In the genomic region with DNA sequence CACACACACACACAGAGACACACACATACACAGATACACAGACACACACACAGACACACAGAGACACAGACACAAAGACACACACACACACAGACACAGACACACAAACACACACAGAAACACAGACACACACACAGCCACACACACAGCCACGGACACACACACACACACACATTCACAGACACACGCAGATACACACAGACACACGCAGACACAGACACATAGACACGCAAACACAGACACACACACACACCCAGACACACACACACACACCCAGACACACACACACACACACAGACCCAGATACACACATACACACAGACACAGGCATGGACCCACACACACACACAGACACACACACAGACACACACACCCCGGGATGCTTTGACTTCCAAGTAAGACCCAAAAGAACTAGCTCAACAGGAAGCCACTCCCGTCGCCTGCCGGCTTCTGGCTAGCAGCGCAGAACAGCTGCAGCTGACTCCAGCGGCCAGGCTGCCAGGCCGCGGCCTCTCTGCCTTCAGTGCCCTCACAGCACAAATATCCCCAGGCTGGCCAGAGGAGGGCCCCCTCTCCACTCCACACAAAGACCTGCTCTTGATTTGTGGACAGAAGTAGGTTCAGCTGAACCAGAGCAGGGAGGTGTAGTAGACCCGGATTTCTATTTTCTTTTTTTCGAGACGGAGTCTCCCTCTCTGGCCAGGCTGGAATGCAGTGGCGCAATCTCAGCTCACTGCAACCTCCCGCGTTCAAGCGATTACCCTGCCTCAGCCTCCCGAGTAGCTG, we compare ENCODE assay signal across 8 cellular contexts. TPM values are rescaled to one million over a fixed set of nuclear protein-coding genes. Genes with fewer than 3 reads are reported as not detected.
A peak's percentile ranks its signal among the peaks of the same experiment; 100 is the strongest.
DNase-seq lines count a peak whose midpoint lies in the region; ATAC-seq, FAIRE-seq and TF ChIP-seq lines count a peak whose summit lies in the region.

No MANE protein-coding gene starts in this region.

- H3K4me3 Mint-ChIP-seq in activated T-cell treated with anti-CD3 and anti-CD28 coated beads, Interleukin-2, amount 50 U/mL, for 72 hours, result no peak overlapping the region
- H3K4me3 Mint-ChIP-seq in nephron, result no peak overlapping the region

- H3K4me1 ChIP-seq in stomach, result peaks cover 8 to 13% (median 9%) of the 10 kb centered on the region in 4 donors

- no peak for TF ChIP-seq EP300 in stomach (IDR thresholded peaks at IDR 0.05)

- FAIRE-seq in G401.6 (lab: Jason Lieb, UNC), result peak; percentile 94

- H3K27ac Mint-ChIP-seq in activated T-cell treated with anti-CD3 and anti-CD28 coated beads, Interleukin-2, amount 50 U/mL, for 72 hours, result no peak overlapping the region
- H3K27ac Mint-ChIP-seq in nephron, result no peak overlapping the region

- intact Hi-C loops in stomach (cut with DNase I; ENCODE audit: low total_unique reads), result loop anchor here (10.0 kb wide), 1 partner anchor 66 kb away; no protein-coding TSS in a partner anchor

- H3K27me3 ChIP-seq in stomach, result peaks cover 0 to 5% (median 0%) of the 10 kb centered on the region in 3 donors

- ATAC-seq in activated T-cell treated with anti-CD3 and anti-CD28 coated beads, Interleukin-2, amount 50 U/mL, for 72 hours (replicated peaks in 1 of 2), result peak; percentile 96 to 98
- ATAC-seq in HG03469 (IDR thresholded peaks at IDR 0.05; ENCODE audit: unreplicated experiment), result no peak

- no peaks in the 10 kb centered on the region for H3K36me3 Mint-ChIP-seq in activated T-cell treated with anti-CD3 and anti-CD28 coated beads, Interleukin-2, amount 50 U/mL, for 72 hours (ENCODE audit: insufficient read depth in 2 of 2)
- no peaks in the 10 kb centered on the region for H3K36me3 Mint-ChIP-seq in nephron (ENCODE audit: low read depth)

- H3K27ac ChIP-seq in KOPT-K1 (ENCODE audit: low read depth, low read length, poor library complexity, severe bottlenecking) (peak overlapping the region; percentile 48), stomach (peak overlapping the region; percentile 24 to 64 (median 45))

- TF ChIP-seq CTCF in nephron (IDR thresholded peaks at IDR 0.05; ENCODE audit: unreplicated experiment in 3 of 3) (peak; percentile 74 to 80 (median 78)), stomach (IDR thresholded peaks at IDR 0.05) (peak in 5 of 7 experiments; percentile 70 to 90 (median 85))

- H3K27me3 Mint-ChIP-seq in activated T-cell treated with anti-CD3 and anti-CD28 coated beads, Interleukin-2, amount 50 U/mL, for 72 hours (ENCODE audit: low read depth), result no peaks in the 10 kb centered on the region
- H3K27me3 Mint-ChIP-seq in nephron (ENCODE audit: low read depth), result no peaks in the 10 kb centered on the region

- no peaks in the 10 kb centered on the region for H3K9me3 Mint-ChIP-seq in activated T-cell treated with anti-CD3 and anti-CD28 coated beads, Interleukin-2, amount 50 U/mL, for 72 hours
- H3K9me3 Mint-ChIP-seq in nephron, result no peaks in the 10 kb centered on the region

- TF ChIP-seq POLR2A in stomach (IDR thresholded peaks at IDR 0.05), result no peak

- WGBS in stomach, 5 donors, result 12 to 19% (median 16%) methylated on average over 17 to 20 of the region's 20 CpGs

- no peak overlapping the region for H3K4me3 ChIP-seq in stomach

- H3K9me3 ChIP-seq in KOPT-K1 (ENCODE audit: insufficient read depth, low read length, poor library complexity, severe bottlenecking), result no peaks in the 10 kb centered on the region
- no peaks in the 10 kb centered on the region for H3K9me3 ChIP-seq in stomach

- no peaks in the 10 kb centered on the region for H3K36me3 ChIP-seq in KOPT-K1 (ENCODE audit: insufficient read depth, low read length)
- H3K36me3 ChIP-seq in stomach, result no peaks in the 10 kb centered on the region

- DNase-seq in RKO (ENCODE audit: low spot score) (peak; percentile 90), fibroblast of peridontal ligament (ENCODE audit: extremely low read depth) (peak; percentile 92), stomach (peak; percentile 92)
- DNase-seq in activated T-cell treated with anti-CD3 and anti-CD28 coated beads, Interleukin-2, amount 50 U/mL, for 72 hours, result peak; percentile 82 to 84

- peaks cover under 1% of the 10 kb centered on the region for H3K4me1 Mint-ChIP-seq in activated T-cell treated with anti-CD3 and anti-CD28 coated beads, Interleukin-2, amount 50 U/mL, for 72 hours (ENCODE audit: low read depth)
- peaks cover 1% of the 10 kb centered on the region for H3K4me1 Mint-ChIP-seq in nephron

RNA-seq across cellular contexts. Expression of a gene that starts 6.0 kb away (rescaled TPM):
- under 1 TPM; 0.60 to 0.89 TPM for total RNA-seq in activated T-cell treated with anti-CD3 and anti-CD28 coated beads, Interleukin-2, amount 50 U/mL, for 72 hours
- 1 to 10 TPM in 1 of 5 donors, under 1 TPM in 1, not detected in 3; 0.45 to 2.0 TPM for total RNA-seq in stomach
- polyA plus RNA-seq in stomach, result 1 to 10 TPM in 1 of 3 donors, under 1 TPM in 2; 0.43 to 1.2 (median 0.93) TPM

RNA-seq across cellular contexts. Expression of a gene that starts 9.6 kb away (rescaled TPM):
- 1 to 10 TPM; 3.4 to 4.7 TPM for total RNA-seq in activated T-cell treated with anti-CD3 and anti-CD28 coated beads, Interleukin-2, amount 50 U/mL, for 72 hours
- 1 to 10 TPM in 4 of 5 donors, not detected in 1; 1.4 to 6.6 (median 2.9) TPM for total RNA-seq in stomach
- 1 to 10 TPM in 2 of 3 donors, under 1 TPM in 1; 0.75 to 3.2 (median 2.4) TPM for polyA plus RNA-seq in stomach

RNA-seq across cellular contexts. Expression of a gene that starts 23.2 kb away (rescaled TPM):
- under 1 TPM in 1 of 2 donors, not detected in 1; 0.26 TPM for total RNA-seq in activated T-cell treated with anti-CD3 and anti-CD28 coated beads, Interleukin-2, amount 50 U/mL, for 72 hours
- not detected for total RNA-seq in stomach
- polyA plus RNA-seq in stomach, result under 1 TPM in 1 of 3 donors, not detected in 2; 0.05 TPM

RNA-seq across cellular contexts. Expression of a gene that starts 30.9 kb away (rescaled TPM):
- total RNA-seq in activated T-cell treated with anti-CD3 and anti-CD28 coated beads, Interleukin-2, amount 50 U/mL, for 72 hours, result 10 to 100 TPM; 40.4 to 43.8 TPM
- 10 to 100 TPM; 25.2 to 73.5 (median 43.2) TPM for total RNA-seq in stomach
- polyA plus RNA-seq in stomach, result 10 to 100 TPM; 29.1 to 45.6 (median 40.9) TPM

RNA-seq across cellular contexts. Expression of a gene that starts 31.2 kb away (rescaled TPM):
- 100 to 1,000 TPM; 176 to 201 TPM for total RNA-seq in activated T-cell treated with anti-CD3 and anti-CD28 coated beads, Interleukin-2, amount 50 U/mL, for 72 hours
- total RNA-seq in stomach, result 10 to 100 TPM in 4 of 5 donors, 1 to 10 TPM in 1; 8.8 to 57.1 (median 33.9) TPM
- polyA plus RNA-seq in stomach, result 100 to 1,000 TPM in 2 of 3 donors, 10 to 100 TPM in 1; 73.3 to 134 (median 112) TPM
